In genomic region chr11:66347425-66348276, GRCh38 we compare ENCODE assay signal across 1 cellular context.
A peak's percentile ranks its signal among the peaks of the same experiment; 100 is the strongest.
TF ChIP-seq lines count a peak whose summit lies in the region.

Gene B4GAT1, minus strand, starts transcription at chr11:66347629. Its CDS starts 84 bp downstream, at chr11:66347545.

TF ChIP-seq in SK-N-SH, 30 proteins besides CTCF, POLR2A, EP300 and RAD21 (continued from another document):
- peak; percentile 30; the same call in 1 of the 2 replicates for TF ChIP-seq POLR2AphosphoS5 (IDR thresholded peaks at IDR 0.05; ENCODE audit: low read depth, low read length)
- TF ChIP-seq SIN3A (IDR thresholded peaks at IDR 0.05; ENCODE audit: borderline replicate concordance, low read depth, low read length), result no peak
- peak; percentile 54; the same call in 1 of the 2 replicates for TF ChIP-seq MAX (IDR thresholded peaks at IDR 0.05; ENCODE audit: low read depth)
- no peak for TF ChIP-seq YY1 (IDR thresholded peaks at IDR 0.05; ENCODE audit: low read depth)
- peak; percentile 16; the same call in 1 of the 2 replicates for TF ChIP-seq GABPA (IDR thresholded peaks at IDR 0.05; ENCODE audit: low read depth)
- TF ChIP-seq NFIC (IDR thresholded peaks at IDR 0.05; ENCODE audit: borderline replicate concordance), result no peak
- no peak for TF ChIP-seq USF1 (IDR thresholded peaks at IDR 0.05; ENCODE audit: borderline replicate concordance, low read depth)
- no peak for TF ChIP-seq SMC3 (IDR thresholded peaks at IDR 0.05; ENCODE audit: low read depth, low read length)
- no peak; the same call in 1 of the 2 replicates for TF ChIP-seq TCF12 (IDR thresholded peaks at IDR 0.05)
- no peak for TF ChIP-seq FOXJ3 (CRISPR knock-in tag; IDR thresholded peaks at IDR 0.05)
- TF ChIP-seq TEAD4 (IDR thresholded peaks at IDR 0.05; ENCODE audit: borderline replicate concordance, insufficient read depth), result peak; percentile 89
- no peak for TF ChIP-seq IRF3 (IDR thresholded peaks at IDR 0.05; ENCODE audit: low read depth, low read length)
- no peak for TF ChIP-seq TAF1 (IDR thresholded peaks at IDR 0.05; ENCODE audit: borderline replicate concordance, low read depth, low read length)
- no peak for TF ChIP-seq NRF1 (IDR thresholded peaks at IDR 0.05; ENCODE audit: low read depth, low read length)
